ENCODE assay signal across 38 cellular contexts in genomic region chr16:13158427-13158826, GRCh38.
"Had no signal": no experiment of that assay in that cellular context is flagged by ENCODE, and none has a peak within 500 bp of the region (broad histone marks: within the 10 kb centered on the region; RNA-seq: fewer than 3 reads in every experiment).

No MANE protein-coding gene starts in this region.

- H3K4me3 Mint-ChIP-seq: activated CD4-positive, alpha-beta memory T cell treated with anti-CD3 and anti-CD28 coated beads, Interleukin-2, amount 10 ng/mL, durations not matched to agents 7 days and 5 days; activated CD4-positive, alpha-beta T cell treated with anti-CD3 and anti-CD28 coated beads for 36 hours; activated CD4-positive, alpha-beta T cell treated with anti-CD3 and anti-CD28 coated beads, Interleukin-2, amount 10 ng/mL, durations not matched to agents 7 days and 5 days; activated CD8-positive, alpha-beta memory T cell treated with anti-CD3 and anti-CD28 coated beads, Interleukin-2, amount 10 ng/mL, durations not matched to agents 7 days and 5 days; activated CD8-positive, alpha-beta T cell treated with anti-CD3 and anti-CD28 coated beads, Interleukin-2, amount 10 ng/mL, durations not matched to agents 7 days and 5 days; activated naive CD4-positive, alpha-beta T cell treated with anti-CD3 and anti-CD28 coated beads, Interleukin-2, amount 10 ng/mL, durations not matched to agents 7 days and 5 days; activated naive CD4-positive, alpha-beta T cell treated with anti-CD3 and anti-CD28 coated beads, Interleukin-2, amount 50 U/mL, for 24 hours; activated naive CD8-positive, alpha-beta T cell; activated naive CD8-positive, alpha-beta T cell treated with anti-CD3 and anti-CD28 coated beads, Interleukin-2, amount 10 ng/mL, durations not matched to agents 7 days and 5 days; activated naive CD8-positive, alpha-beta T cell treated with anti-CD3 and anti-CD28 coated beads, Interleukin-2, amount 50 U/mL, for 24 hours; activated T-cell treated with anti-CD3 and anti-CD28 coated beads, Interleukin-2, amount 50 U/mL, for 24 hours; brain; central memory CD8-positive, alpha-beta T cell; T-helper 1 cell treated with Interleukin-12 subunit alpha and Interleukin-12 subunit beta and Interleukin-4 antibody, amounts not matched to agents 30 μg/mL and 1 μg/mL, for 36 hours; T-helper 2 cell treated with Interferon-gamma antibody and Interleukin-4, amounts not matched to agents 5 μg/mL and 100 μg/mL, for 36 hours had no signal

- H3K4me3 ChIP-seq: ascending aorta, cardiac muscle cell had no signal

- FAIRE-seq: bronchial epithelial cell, TTC549 had no signal

- H3K9me3 ChIP-seq: ascending aorta had no signal

- H3K9me3 Mint-ChIP-seq: activated CD4-positive, alpha-beta T cell treated with anti-CD3 and anti-CD28 coated beads, Interleukin-2, amount 10 ng/mL, durations not matched to agents 7 days and 5 days; activated naive CD4-positive, alpha-beta T cell treated with anti-CD3 and anti-CD28 coated beads, Interleukin-2, amount 50 U/mL, for 24 hours; activated T-cell treated with anti-CD3 and anti-CD28 coated beads, Interleukin-2, amount 50 U/mL, for 24 hours; central memory CD8-positive, alpha-beta T cell had no signal

- H3K27ac Mint-ChIP-seq: activated CD4-positive, alpha-beta memory T cell treated with anti-CD3 and anti-CD28 coated beads, Interleukin-2, amount 10 ng/mL, durations not matched to agents 7 days and 5 days; activated CD4-positive, alpha-beta T cell treated with anti-CD3 and anti-CD28 coated beads for 36 hours; activated CD4-positive, alpha-beta T cell treated with anti-CD3 and anti-CD28 coated beads, Interleukin-2, amount 10 ng/mL, durations not matched to agents 7 days and 5 days; activated CD8-positive, alpha-beta memory T cell treated with anti-CD3 and anti-CD28 coated beads, Interleukin-2, amount 10 ng/mL, durations not matched to agents 7 days and 5 days; activated CD8-positive, alpha-beta T cell treated with anti-CD3 and anti-CD28 coated beads, Interleukin-2, amount 10 ng/mL, durations not matched to agents 7 days and 5 days; activated naive CD4-positive, alpha-beta T cell treated with anti-CD3 and anti-CD28 coated beads, Interleukin-2, amount 10 ng/mL, durations not matched to agents 7 days and 5 days; activated naive CD4-positive, alpha-beta T cell treated with anti-CD3 and anti-CD28 coated beads, Interleukin-2, amount 50 U/mL, for 24 hours; activated naive CD8-positive, alpha-beta T cell; activated naive CD8-positive, alpha-beta T cell treated with anti-CD3 and anti-CD28 coated beads, Interleukin-2, amount 10 ng/mL, durations not matched to agents 7 days and 5 days; activated naive CD8-positive, alpha-beta T cell treated with anti-CD3 and anti-CD28 coated beads, Interleukin-2, amount 50 U/mL, for 24 hours; activated T-cell treated with anti-CD3 and anti-CD28 coated beads, Interleukin-2, amount 50 U/mL, for 24 hours; activated T-helper 2 cell treated with anti-CD3 and anti-CD28 coated beads, Interferon-gamma antibody, Interleukin-2, Interleukin-4, amounts not matched to agents 10 μg/mL and 5 μg/mL and 100 μg/mL, durations not matched to agents 14 hours and 24 hours and 36 hours; brain; T-helper 1 cell treated with Interleukin-12 subunit alpha and Interleukin-12 subunit beta and Interleukin-4 antibody, amounts not matched to agents 30 μg/mL and 1 μg/mL, for 36 hours; T-helper 2 cell treated with Interferon-gamma antibody and Interleukin-4, amounts not matched to agents 5 μg/mL and 100 μg/mL, for 36 hours had no signal

- H3K36me3 ChIP-seq: ascending aorta, cardiac muscle cell had no signal

- H3K27ac ChIP-seq: ascending aorta, cardiac muscle cell, VCaP had no signal

- H3K27me3 Mint-ChIP-seq: activated CD4-positive, alpha-beta memory T cell treated with anti-CD3 and anti-CD28 coated beads, Interleukin-2, amount 10 ng/mL, durations not matched to agents 7 days and 5 days; activated CD4-positive, alpha-beta T cell treated with anti-CD3 and anti-CD28 coated beads, Interleukin-2, amount 10 ng/mL, durations not matched to agents 7 days and 5 days; activated CD8-positive, alpha-beta memory T cell treated with anti-CD3 and anti-CD28 coated beads, Interleukin-2, amount 10 ng/mL, durations not matched to agents 7 days and 5 days; activated naive CD4-positive, alpha-beta T cell treated with anti-CD3 and anti-CD28 coated beads, Interleukin-2, amount 10 ng/mL, durations not matched to agents 7 days and 5 days; activated naive CD4-positive, alpha-beta T cell treated with anti-CD3 and anti-CD28 coated beads, Interleukin-2, amount 50 U/mL, for 24 hours; activated naive CD8-positive, alpha-beta T cell; activated naive CD8-positive, alpha-beta T cell treated with anti-CD3 and anti-CD28 coated beads, Interleukin-2, amount 10 ng/mL, durations not matched to agents 7 days and 5 days; activated T-cell treated with anti-CD3 and anti-CD28 coated beads, Interleukin-2, amount 50 U/mL, for 24 hours; central memory CD8-positive, alpha-beta T cell had no signal

- H3K4me1 ChIP-seq: ascending aorta had no signal

- H3K4me1 Mint-ChIP-seq: activated CD4-positive, alpha-beta memory T cell treated with anti-CD3 and anti-CD28 coated beads, Interleukin-2, amount 10 ng/mL, durations not matched to agents 7 days and 5 days; activated CD4-positive, alpha-beta T cell treated with anti-CD3 and anti-CD28 coated beads for 36 hours; activated CD4-positive, alpha-beta T cell treated with anti-CD3 and anti-CD28 coated beads, Interleukin-2, amount 10 ng/mL, durations not matched to agents 7 days and 5 days; activated CD8-positive, alpha-beta memory T cell treated with anti-CD3 and anti-CD28 coated beads, Interleukin-2, amount 10 ng/mL, durations not matched to agents 7 days and 5 days; activated naive CD4-positive, alpha-beta T cell treated with anti-CD3 and anti-CD28 coated beads, Interleukin-2, amount 10 ng/mL, durations not matched to agents 7 days and 5 days; activated naive CD4-positive, alpha-beta T cell treated with anti-CD3 and anti-CD28 coated beads, Interleukin-2, amount 50 U/mL, for 24 hours; activated naive CD8-positive, alpha-beta T cell treated with anti-CD3 and anti-CD28 coated beads, Interleukin-2, amount 10 ng/mL, durations not matched to agents 7 days and 5 days; activated naive CD8-positive, alpha-beta T cell treated with anti-CD3 and anti-CD28 coated beads, Interleukin-2, amount 50 U/mL, for 24 hours; central memory CD8-positive, alpha-beta T cell had no signal

- H3K27me3 ChIP-seq: ascending aorta, cardiac muscle cell had no signal

- DNase-seq: activated CD4-positive, alpha-beta memory T cell treated with anti-CD3 and anti-CD28 coated beads, Interleukin-2, amount 10 ng/mL, durations not matched to agents 7 days and 5 days; activated CD4-positive, alpha-beta T cell treated with anti-CD3 and anti-CD28 coated beads for 1 hour; activated CD4-positive, alpha-beta T cell treated with anti-CD3 and anti-CD28 coated beads for 36 hours; activated CD4-positive, alpha-beta T cell treated with anti-CD3 and anti-CD28 coated beads for 48 hours; activated CD4-positive, alpha-beta T cell treated with anti-CD3 and anti-CD28 coated beads, Interleukin-2, amount 10 ng/mL, durations not matched to agents 7 days and 5 days; activated CD4-positive, alpha-beta T cell treated with anti-CD3 and anti-CD28 coated beads, Interleukin-2, amount 50 U/mL, for 48 hours; activated CD4-positive, CD25-positive, alpha-beta regulatory T cell; activated CD8-positive, alpha-beta memory T cell treated with anti-CD3 and anti-CD28 coated beads for 24 hours; activated CD8-positive, alpha-beta memory T cell treated with anti-CD3 and anti-CD28 coated beads, Interleukin-2, amount 10 ng/mL, durations not matched to agents 7 days and 5 days; activated CD8-positive, alpha-beta memory T cell treated with anti-CD3 and anti-CD28 coated beads, Interleukin-2, amount 50 U/mL, for 48 hours; activated CD8-positive, alpha-beta T cell treated with anti-CD3 and anti-CD28 coated beads, Interleukin-2, amount 10 ng/mL, durations not matched to agents 7 days and 5 days; activated effector memory CD4-positive, alpha-beta T cell treated with Interleukin-2 at 50 U/mL for 16 hours; activated gamma-delta T cell; activated naive CD4-positive, alpha-beta T cell treated with anti-CD3 and anti-CD28 coated beads, Interleukin-2, amount 10 ng/mL, durations not matched to agents 7 days and 5 days; activated naive CD4-positive, alpha-beta T cell treated with Interleukin-2 at 50 U/mL for 16 hours; activated naive CD8-positive, alpha-beta T cell treated with anti-CD3 and anti-CD28 coated beads, Interleukin-2, amount 10 ng/mL, durations not matched to agents 7 days and 5 days; activated naive CD8-positive, alpha-beta T cell treated with anti-CD3 and anti-CD28 coated beads, Interleukin-2, amount 50 U/mL, for 24 hours; activated T-cell treated with anti-CD3 and anti-CD28 coated beads, Interleukin-2, amount 50 U/mL, for 24 hours; activated T-cell treated with anti-CD3 and anti-CD28 coated beads, Interleukin-2, amount 50 U/mL, for 48 hours; amygdala; anterior cingulate cortex; caudate nucleus; cerebellar nuclear complex; T-helper 2 cell; T-helper 9 cell had no signal

- H3K36me3 Mint-ChIP-seq: activated CD8-positive, alpha-beta memory T cell treated with anti-CD3 and anti-CD28 coated beads, Interleukin-2, amount 10 ng/mL, durations not matched to agents 7 days and 5 days; activated naive CD4-positive, alpha-beta T cell treated with anti-CD3 and anti-CD28 coated beads, Interleukin-2, amount 10 ng/mL, durations not matched to agents 7 days and 5 days; activated naive CD4-positive, alpha-beta T cell treated with anti-CD3 and anti-CD28 coated beads, Interleukin-2, amount 50 U/mL, for 24 hours; activated naive CD8-positive, alpha-beta T cell; activated naive CD8-positive, alpha-beta T cell treated with anti-CD3 and anti-CD28 coated beads, Interleukin-2, amount 10 ng/mL, durations not matched to agents 7 days and 5 days; brain had no signal

- ATAC-seq: activated CD4-positive, alpha-beta T cell treated with anti-CD3 and anti-CD28 coated beads for 36 hours; activated CD4-positive, CD25-positive, alpha-beta regulatory T cell treated with anti-CD3 and anti-CD28 coated beads, Interleukin-2, amount 50 U/mL, for 24 hours; activated CD8-positive, alpha-beta memory T cell treated with anti-CD3 and anti-CD28 coated beads, Interleukin-2, amount 10 ng/mL, durations not matched to agents 7 days and 5 days; activated CD8-positive, alpha-beta T cell treated with anti-CD3 and anti-CD28 coated beads, Interleukin-2, amount 10 ng/mL, durations not matched to agents 7 days and 5 days; activated naive CD8-positive, alpha-beta T cell treated with anti-CD3 and anti-CD28 coated beads, Interleukin-2, amount 50 U/mL, for 24 hours had no signal
